8 cellular contexts compared by ENCODE assay signal in the genomic region with DNA sequence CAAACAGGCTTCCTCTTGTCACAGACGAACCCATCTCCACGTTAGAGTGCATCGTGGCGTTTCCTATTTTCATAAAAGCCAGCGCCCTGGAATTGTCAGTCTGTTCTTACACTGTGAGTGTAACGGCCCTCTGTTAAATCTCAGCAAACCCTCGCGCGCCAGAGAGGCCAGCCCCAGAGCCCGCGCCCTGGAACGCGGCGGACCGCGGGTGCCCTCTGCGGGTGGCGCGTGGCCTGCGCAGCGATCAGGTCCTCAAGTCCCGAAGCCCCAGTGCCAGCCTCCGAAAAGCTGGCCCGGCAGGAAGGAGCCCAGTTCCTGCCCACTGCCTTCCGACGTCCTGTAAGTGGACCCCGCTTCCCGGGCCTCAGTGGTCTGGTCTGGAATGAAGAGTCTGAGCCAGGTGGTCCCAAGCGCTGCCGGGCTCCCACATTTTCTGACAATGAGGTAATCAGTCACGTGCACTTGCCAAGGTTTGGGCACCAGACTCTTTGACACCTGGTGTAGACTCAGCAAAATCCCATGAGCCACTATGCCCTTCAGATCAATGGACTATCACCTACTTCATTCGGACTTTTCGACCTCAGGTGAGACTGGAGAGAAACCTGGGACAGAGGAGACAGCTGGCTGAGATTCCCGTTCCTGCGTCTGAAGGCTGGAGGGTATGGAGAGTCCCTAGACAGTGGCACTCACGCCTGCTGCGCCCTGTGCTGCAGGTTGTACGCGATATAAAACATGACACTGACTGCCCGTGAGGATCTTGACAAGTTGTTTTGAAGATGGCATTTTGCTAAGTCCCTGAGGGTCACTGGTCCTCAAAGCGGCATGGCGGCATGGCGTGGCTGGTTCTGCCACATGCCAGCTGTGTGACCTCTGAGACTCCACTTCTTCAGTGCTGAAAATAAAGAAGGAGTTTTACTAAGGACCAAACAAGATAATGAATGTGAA.
A peak's percentile ranks its signal among the peaks of the same experiment; 100 is the strongest.
DNase-seq lines count a peak whose midpoint lies in the region; ATAC-seq and TF ChIP-seq lines count a peak whose summit lies in the region.

No MANE protein-coding gene starts in this region.

- DNase-seq in COLO668 (lab: John Stamatoyannopoulos, UW; ENCODE audit: unreplicated experiment) (peak; percentile 74), OCI-LY7 (ENCODE audit: low spot score) (peak; percentile 77), fibroblast of gingiva (ENCODE audit: low read depth) (peak; percentile 73)
- DNase-seq in activated T-cell treated with anti-CD3 and anti-CD28 coated beads, Interleukin-2, amount 50 U/mL, for 4 hours = peak; percentile 67
- DNase-seq in naive thymus-derived CD4-positive, alpha-beta T cell = peak; percentile 33 to 81 (median 56)
- DNase-seq in stimulated activated naive B cell treated with anti-CD40 and anti-IgM and Interleukin-4, amounts not matched to agents 10 μg/mL and 1 μg/mL and 100 μg/mL, for 72 hours = peak; percentile 62

- H3K27ac Mint-ChIP-seq in naive thymus-derived CD4-positive, alpha-beta T cell = peak overlapping the region in 4 of 9 donors; percentile 30 to 80 (median 59)
- H3K27ac Mint-ChIP-seq in stimulated activated naive B cell treated with anti-CD40 and anti-IgM and Interleukin-4, amounts not matched to agents 10 μg/mL and 1 μg/mL and 100 μg/mL, for 72 hours = peak overlapping the region; percentile 71

- peaks cover 0 to 3% of the 10 kb centered on the region in 2 donors for H3K27me3 ChIP-seq in naive thymus-derived CD4-positive, alpha-beta T cell (ENCODE audit: control insufficient read depth in 2 of 2, insufficient read depth in 2 of 2, low read length in 2 of 2)

- no peaks in the 10 kb centered on the region for H3K36me3 ChIP-seq in OCI-LY7 (ENCODE audit: insufficient read depth, low read length)
- no peaks in the 10 kb centered on the region for H3K36me3 ChIP-seq in naive thymus-derived CD4-positive, alpha-beta T cell (ENCODE audit: control insufficient read depth in 2 of 3, insufficient read depth in 3 of 3, low read length in 3 of 3)

- no peak overlapping the region for H3K27ac ChIP-seq in OCI-LY7 (ENCODE audit: low read depth, low read length, poor library complexity, severe bottlenecking)
- no peak overlapping the region for H3K27ac ChIP-seq in naive thymus-derived CD4-positive, alpha-beta T cell (ENCODE audit: low read depth, low read length)

- peaks cover 59% of the 10 kb centered on the region for H3K27me3 Mint-ChIP-seq in activated T-cell treated with anti-CD3 and anti-CD28 coated beads, Interleukin-2, amount 50 U/mL, for 4 hours (ENCODE audit: low read depth)
- peaks cover 48 to 62% (median 51%) of the 10 kb centered on the region in 5 donors for H3K27me3 Mint-ChIP-seq in naive thymus-derived CD4-positive, alpha-beta T cell
- H3K27me3 Mint-ChIP-seq in stimulated activated naive B cell treated with anti-CD40 and anti-IgM and Interleukin-4, amounts not matched to agents 10 μg/mL and 1 μg/mL and 100 μg/mL, for 72 hours = peaks cover 60 to 63% of the 10 kb centered on the region in 2 donors

- H3K4me3 ChIP-seq in OCI-LY7 (ENCODE audit: low read depth, low read length, poor library complexity, severe bottlenecking) = peak overlapping the region; percentile 64
- H3K4me3 ChIP-seq in naive thymus-derived CD4-positive, alpha-beta T cell (ENCODE audit: low read length) = peak overlapping the region; percentile 58

- no peaks in the 10 kb centered on the region for H3K79me2 ChIP-seq in OCI-LY7 (ENCODE audit: insufficient read depth, low read depth, low read length)

- no peaks in the 10 kb centered on the region for H3K9me3 ChIP-seq in OCI-LY7 (ENCODE audit: low read length)
- no peaks in the 10 kb centered on the region for H3K9me3 ChIP-seq in naive thymus-derived CD4-positive, alpha-beta T cell (ENCODE audit: control insufficient read depth in 2 of 3, low read length in 3 of 3)

- H3K36me3 Mint-ChIP-seq in activated T-cell treated with anti-CD3 and anti-CD28 coated beads, Interleukin-2, amount 50 U/mL, for 4 hours (ENCODE audit: insufficient read depth) = no peaks in the 10 kb centered on the region
- H3K36me3 Mint-ChIP-seq in naive thymus-derived CD4-positive, alpha-beta T cell = no peaks in the 10 kb centered on the region
- H3K36me3 Mint-ChIP-seq in stimulated activated naive B cell treated with anti-CD40 and anti-IgM and Interleukin-4, amounts not matched to agents 10 μg/mL and 1 μg/mL and 100 μg/mL, for 72 hours = no peaks in the 10 kb centered on the region

- H3K4me3 Mint-ChIP-seq in activated T-cell treated with anti-CD3 and anti-CD28 coated beads, Interleukin-2, amount 50 U/mL, for 4 hours = peak overlapping the region; percentile 82
- peak overlapping the region; percentile 81 to 94 (median 91) for H3K4me3 Mint-ChIP-seq in naive thymus-derived CD4-positive, alpha-beta T cell
- H3K4me3 Mint-ChIP-seq in stimulated activated naive B cell treated with anti-CD40 and anti-IgM and Interleukin-4, amounts not matched to agents 10 μg/mL and 1 μg/mL and 100 μg/mL, for 72 hours = peak overlapping the region; percentile 85 to 86

- peak overlapping the region; percentile 94 for H2AFZ ChIP-seq in OCI-LY7 (ENCODE audit: low read length)

- peak; percentile 81 for TF ChIP-seq CTCF in OCI-LY7 (conservative IDR thresholded peaks at IDR 0.05; ENCODE audit: low read length)

- peak; percentile 86 for ATAC-seq in GM19438 (IDR thresholded peaks at IDR 0.05; ENCODE audit: low read depth, unreplicated experiment)
- ATAC-seq in HG03558 (IDR thresholded peaks at IDR 0.05; ENCODE audit: extremely low read depth, unreplicated experiment) = peak; percentile 70
- peak; percentile 89 to 93 for ATAC-seq in activated T-cell treated with anti-CD3 and anti-CD28 coated beads, Interleukin-2, amount 50 U/mL, for 4 hours
- ATAC-seq in naive thymus-derived CD4-positive, alpha-beta T cell = peak; percentile 90
- peak; percentile 90 to 92 for ATAC-seq in stimulated activated naive B cell treated with anti-CD40 and anti-IgM and Interleukin-4, amounts not matched to agents 10 μg/mL and 1 μg/mL and 100 μg/mL, for 72 hours (replicated peaks)

- peaks cover 12% of the 10 kb centered on the region for H3K4me1 Mint-ChIP-seq in activated T-cell treated with anti-CD3 and anti-CD28 coated beads, Interleukin-2, amount 50 U/mL, for 4 hours (ENCODE audit: low read depth)
- peaks cover 0 to 17% (median 7%) of the 10 kb centered on the region in 7 donors for H3K4me1 Mint-ChIP-seq in naive thymus-derived CD4-positive, alpha-beta T cell
- H3K4me1 Mint-ChIP-seq in stimulated activated naive B cell treated with anti-CD40 and anti-IgM and Interleukin-4, amounts not matched to agents 10 μg/mL and 1 μg/mL and 100 μg/mL, for 72 hours = peaks cover 10 to 18% of the 10 kb centered on the region in 2 donors

- POLR2A ChIA-PET in OCI-LY7 (lab: Charles Lee) = interaction anchor here (0.6 kb wide), 1 partner anchor 166 kb away, joined by 4 read pairs; no protein-coding TSS in a partner anchor
- POLR2A ChIA-PET in naive thymus-derived CD4-positive, alpha-beta T cell (lab: Charles Lee) = interaction anchor here (1.1 to 1.9 kb wide), 2 partner anchors 110 to 496 kb away, joined by 3 to 5 read pairs; a partner anchor contains a TSS

- intact Hi-C loops in OCI-LY7 (cut with micrococcal nuclease; ENCODE audit: unreplicated experiment) = loop anchor here (1.0 to 10.0 kb wide), 3 partner anchors 113 to 481 kb away; no protein-coding TSS in a partner anchor
- intact Hi-C loops in naive thymus-derived CD4-positive, alpha-beta T cell (cut with micrococcal nuclease) = loop anchor here (1.0 to 10.0 kb wide), 5 partner anchors 110 to 498 kb away; a partner anchor contains a TSS

- H3K9me2 ChIP-seq in OCI-LY7 (ENCODE audit: insufficient read depth, low read length) = no peaks in the 10 kb centered on the region

- no TSS peak for BruUV-seq in OCI-LY7 (replicated peaks; lab: Mats Ljungman, UMichigan)

- H3K4me2 ChIP-seq in OCI-LY7 (ENCODE audit: low read length) = peak overlapping the region; percentile 90

- CTCF ChIA-PET in OCI-LY7 (lab: Charles Lee; ENCODE audit: unreplicated experiment) = interaction anchor here (0.7 to 1.2 kb wide), 2 partner anchors 12 to 132 kb away, joined by 3 read pairs; no protein-coding TSS in a partner anchor
- CTCF ChIA-PET in naive thymus-derived CD4-positive, alpha-beta T cell (lab: Charles Lee) = interaction anchor here (1.1 to 1.9 kb wide), 4 partner anchors 13 to 482 kb away, joined by 3 to 9 read pairs (median 4); no protein-coding TSS in a partner anchor

- H3K4me1 ChIP-seq in OCI-LY7 (ENCODE audit: insufficient read depth, low read length, poor library complexity, severe bottlenecking) = peaks cover 5% of the 10 kb centered on the region
- H3K4me1 ChIP-seq in naive thymus-derived CD4-positive, alpha-beta T cell (ENCODE audit: control insufficient read depth in 2 of 2, insufficient read depth in 2 of 2, low read length in 2 of 2) = peaks cover 0 to 3% of the 10 kb centered on the region in 2 donors

- H4K20me1 ChIP-seq in OCI-LY7 (ENCODE audit: insufficient read depth, low read length) = no peaks in the 10 kb centered on the region

- H3K9me3 Mint-ChIP-seq in activated T-cell treated with anti-CD3 and anti-CD28 coated beads, Interleukin-2, amount 50 U/mL, for 4 hours = no peaks in the 10 kb centered on the region
- peaks cover 0 to 1% (median 0%) of the 10 kb centered on the region in 11 donors for H3K9me3 Mint-ChIP-seq in naive thymus-derived CD4-positive, alpha-beta T cell
- no peaks in the 10 kb centered on the region for H3K9me3 Mint-ChIP-seq in stimulated activated naive B cell treated with anti-CD40 and anti-IgM and Interleukin-4, amounts not matched to agents 10 μg/mL and 1 μg/mL and 100 μg/mL, for 72 hours
